1 cellular context compared by ENCODE assay signal in the genomic region with DNA sequence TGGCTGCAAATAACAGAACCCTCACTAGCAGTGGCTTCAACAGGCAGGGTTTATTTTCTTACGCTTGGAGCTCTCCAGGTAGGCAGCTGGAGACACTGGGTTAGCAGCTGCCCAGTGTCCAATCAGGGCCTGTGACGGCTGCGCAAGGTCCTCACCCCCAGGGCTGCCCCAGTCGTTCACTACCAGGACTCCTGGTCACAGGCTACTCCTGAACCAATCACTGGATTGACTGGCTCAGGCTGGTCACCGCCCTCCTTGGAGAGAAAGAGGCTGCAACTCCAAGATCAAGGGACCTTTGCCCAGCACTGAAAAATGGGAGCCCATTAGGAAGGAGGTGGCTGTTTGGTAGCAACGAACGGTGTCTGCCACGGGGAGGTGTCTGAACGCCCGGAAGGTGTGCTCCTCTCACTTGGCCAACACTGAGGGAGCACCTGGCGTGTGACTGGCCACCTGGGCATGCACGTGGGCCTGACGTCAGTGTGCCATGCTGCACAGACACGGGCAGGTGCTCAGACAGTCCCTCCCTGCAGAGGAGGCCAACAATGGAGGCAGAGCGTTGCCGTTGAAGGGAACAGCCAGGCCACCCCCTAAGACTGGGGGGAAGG.
TF ChIP-seq lines count a peak whose summit lies in the region.

No MANE protein-coding gene starts in this region.

TF ChIP-seq in HepG2, 621 proteins besides CTCF, POLR2A, EP300 and RAD21 (continued from another document and continues in another):
- TF ChIP-seq, protein P1, sequence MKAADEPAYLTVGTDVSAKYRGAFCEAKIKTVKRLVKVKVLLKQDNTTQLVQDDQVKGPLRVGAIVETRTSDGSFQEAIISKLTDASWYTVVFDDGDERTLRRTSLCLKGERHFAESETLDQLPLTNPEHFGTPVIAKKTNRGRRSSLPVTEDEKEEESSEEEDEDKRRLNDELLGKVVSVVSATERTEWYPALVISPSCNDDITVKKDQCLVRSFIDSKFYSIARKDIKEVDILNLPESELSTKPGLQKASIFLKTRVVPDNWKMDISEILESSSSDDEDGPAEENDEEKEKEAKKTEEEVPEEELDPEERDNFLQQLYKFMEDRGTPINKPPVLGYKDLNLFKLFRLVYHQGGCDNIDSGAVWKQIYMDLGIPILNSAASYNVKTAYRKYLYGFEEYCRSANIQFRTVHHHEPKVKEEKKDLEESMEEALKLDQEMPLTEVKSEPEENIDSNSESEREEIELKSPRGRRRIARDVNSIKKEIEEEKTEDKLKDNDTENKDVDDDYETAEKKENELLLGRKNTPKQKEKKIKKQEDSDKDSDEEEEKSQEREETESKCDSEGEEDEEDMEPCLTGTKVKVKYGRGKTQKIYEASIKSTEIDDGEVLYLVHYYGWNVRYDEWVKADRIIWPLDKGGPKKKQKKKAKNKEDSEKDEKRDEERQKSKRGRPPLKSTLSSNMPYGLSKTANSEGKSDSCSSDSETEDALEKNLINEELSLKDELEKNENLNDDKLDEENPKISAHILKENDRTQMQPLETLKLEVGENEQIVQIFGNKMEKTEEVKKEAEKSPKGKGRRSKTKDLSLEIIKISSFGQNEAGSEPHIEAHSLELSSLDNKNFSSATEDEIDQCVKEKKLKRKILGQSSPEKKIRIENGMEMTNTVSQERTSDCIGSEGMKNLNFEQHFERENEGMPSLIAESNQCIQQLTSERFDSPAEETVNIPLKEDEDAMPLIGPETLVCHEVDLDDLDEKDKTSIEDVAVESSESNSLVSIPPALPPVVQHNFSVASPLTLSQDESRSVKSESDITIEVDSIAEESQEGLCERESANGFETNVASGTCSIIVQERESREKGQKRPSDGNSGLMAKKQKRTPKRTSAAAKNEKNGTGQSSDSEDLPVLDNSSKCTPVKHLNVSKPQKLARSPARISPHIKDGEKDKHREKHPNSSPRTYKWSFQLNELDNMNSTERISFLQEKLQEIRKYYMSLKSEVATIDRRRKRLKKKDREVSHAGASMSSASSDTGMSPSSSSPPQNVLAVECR (CRISPR knock-in tag; IDR thresholded peaks at IDR 0.05; ENCODE audit: borderline replicate concordance), result no peak; the same call in 1 of the 2 replicates
- TF ChIP-seq FIP1L1 (IDR thresholded peaks at IDR 0.05; ENCODE audit: borderline replicate concordance, insufficient read depth, low read depth, low read length), result no peak
- TF ChIP-seq, protein P2, sequence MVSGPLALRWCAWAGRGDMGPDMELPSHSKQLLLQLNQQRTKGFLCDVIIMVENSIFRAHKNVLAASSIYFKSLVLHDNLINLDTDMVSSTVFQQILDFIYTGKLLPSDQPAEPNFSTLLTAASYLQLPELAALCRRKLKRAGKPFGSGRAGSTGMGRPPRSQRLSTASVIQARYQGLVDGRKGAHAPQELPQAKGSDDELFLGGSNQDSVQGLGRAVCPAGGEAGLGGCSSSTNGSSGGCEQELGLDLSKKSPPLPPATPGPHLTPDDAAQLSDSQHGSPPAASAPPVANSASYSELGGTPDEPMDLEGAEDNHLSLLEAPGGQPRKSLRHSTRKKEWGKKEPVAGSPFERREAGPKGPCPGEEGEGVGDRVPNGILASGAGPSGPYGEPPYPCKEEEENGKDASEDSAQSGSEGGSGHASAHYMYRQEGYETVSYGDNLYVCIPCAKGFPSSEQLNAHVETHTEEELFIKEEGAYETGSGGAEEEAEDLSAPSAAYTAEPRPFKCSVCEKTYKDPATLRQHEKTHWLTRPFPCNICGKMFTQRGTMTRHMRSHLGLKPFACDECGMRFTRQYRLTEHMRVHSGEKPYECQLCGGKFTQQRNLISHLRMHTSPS (CRISPR knock-in tag; IDR thresholded peaks at IDR 0.05; ENCODE audit: low read depth), result peak; percentile 65; the same call in 1 of the 2 replicates
- TF ChIP-seq, protein P3, sequence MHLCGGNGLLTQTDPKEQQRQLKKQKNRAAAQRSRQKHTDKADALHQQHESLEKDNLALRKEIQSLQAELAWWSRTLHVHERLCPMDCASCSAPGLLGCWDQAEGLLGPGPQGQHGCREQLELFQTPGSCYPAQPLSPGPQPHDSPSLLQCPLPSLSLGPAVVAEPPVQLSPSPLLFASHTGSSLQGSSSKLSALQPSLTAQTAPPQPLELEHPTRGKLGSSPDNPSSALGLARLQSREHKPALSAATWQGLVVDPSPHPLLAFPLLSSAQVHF (CRISPR knock-in tag; IDR thresholded peaks at IDR 0.05), result no peak
- no peak for TF ChIP-seq ONECUT2 (CRISPR knock-in tag; IDR thresholded peaks at IDR 0.05)
- TF ChIP-seq ZNF292 (CRISPR knock-in tag; IDR thresholded peaks at IDR 0.05; ENCODE audit: borderline replicate concordance, low read depth), result no peak
- TF ChIP-seq GABPA (IDR thresholded peaks at IDR 0.05; ENCODE audit: low read depth, low read length), result no peak
- no peak for TF ChIP-seq GABPA (CRISPR knock-in tag; IDR thresholded peaks at IDR 0.05; ENCODE audit: low read depth)
- TF ChIP-seq, protein P4, sequence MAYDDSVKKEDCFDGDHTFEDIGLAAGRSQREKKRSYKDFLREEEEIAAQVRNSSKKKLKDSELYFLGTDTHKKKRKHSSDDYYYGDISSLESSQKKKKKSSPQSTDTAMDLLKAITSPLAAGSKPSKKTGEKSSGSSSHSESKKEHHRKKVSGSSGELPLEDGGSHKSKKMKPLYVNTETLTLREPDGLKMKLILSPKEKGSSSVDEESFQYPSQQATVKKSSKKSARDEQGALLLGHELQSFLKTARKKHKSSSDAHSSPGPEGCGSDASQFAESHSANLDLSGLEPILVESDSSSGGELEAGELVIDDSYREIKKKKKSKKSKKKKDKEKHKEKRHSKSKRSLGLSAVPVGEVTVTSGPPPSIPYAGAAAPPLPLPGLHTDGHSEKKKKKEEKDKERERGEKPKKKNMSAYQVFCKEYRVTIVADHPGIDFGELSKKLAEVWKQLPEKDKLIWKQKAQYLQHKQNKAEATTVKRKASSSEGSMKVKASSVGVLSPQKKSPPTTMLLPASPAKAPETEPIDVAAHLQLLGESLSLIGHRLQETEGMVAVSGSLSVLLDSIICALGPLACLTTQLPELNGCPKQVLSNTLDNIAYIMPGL (CRISPR knock-in tag; IDR thresholded peaks at IDR 0.05; ENCODE audit: borderline replicate concordance in 1 of 2, low read depth in 1 of 2), result no peak; a peak in 1 of 4 replicates
- TF ChIP-seq MED1 (CRISPR knock-in tag; IDR thresholded peaks at IDR 0.05), result no peak
- TF ChIP-seq BRD4 (CRISPR knock-in tag; IDR thresholded peaks at IDR 0.05), result no peak
- TF ChIP-seq TEAD3 (CRISPR knock-in tag; optimal IDR thresholded peaks at IDR 0.05; ENCODE audit: borderline replicate concordance), result peak; percentile 36
- no peak for TF ChIP-seq ZNF350 (CRISPR knock-in tag; IDR thresholded peaks at IDR 0.05; ENCODE audit: borderline replicate concordance, low read depth)
- peak; percentile 52; the same call in 1 of the 2 replicates for TF ChIP-seq AKAP8 (CRISPR knock-in tag; IDR thresholded peaks at IDR 0.05)
- no peak for TF ChIP-seq TBX3 (IDR thresholded peaks at IDR 0.05; ENCODE audit: borderline replicate concordance)
- TF ChIP-seq THAP11 (CRISPR knock-in tag; IDR thresholded peaks at IDR 0.05), result no peak; the same call in 1 of the 2 replicates
- TF ChIP-seq ZNF180 (CRISPR knock-in tag; IDR thresholded peaks at IDR 0.05; ENCODE audit: borderline replicate concordance, low read depth), result no peak
- no peak for TF ChIP-seq NPAS2 (CRISPR knock-in tag; IDR thresholded peaks at IDR 0.05; ENCODE audit: borderline replicate concordance)
- TF ChIP-seq FOSL1 (CRISPR knock-in tag; IDR thresholded peaks at IDR 0.05; ENCODE audit: borderline replicate concordance), result no peak
- TF ChIP-seq, protein P5, sequence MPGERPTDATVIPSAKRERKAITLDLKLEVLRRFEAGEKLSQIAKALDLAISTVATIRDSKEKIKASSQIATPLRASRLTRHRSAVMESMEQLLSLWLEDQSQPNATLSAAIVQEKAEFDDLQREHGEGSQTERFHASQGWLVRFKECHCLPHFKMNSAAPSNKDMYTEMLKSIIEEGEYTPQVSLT (CRISPR knock-in tag; IDR thresholded peaks at IDR 0.05; ENCODE audit: borderline replicate concordance, low read depth), result no peak
- TF ChIP-seq HES4 (CRISPR knock-in tag; IDR thresholded peaks at IDR 0.05; ENCODE audit: borderline replicate concordance), result no peak
- TF ChIP-seq RFXAP (CRISPR knock-in tag; IDR thresholded peaks at IDR 0.05; ENCODE audit: borderline replicate concordance), result 0 out of 2 replicates have a peak, but pooled peaks have one; percentile 63
- TF ChIP-seq AGO1 (IDR thresholded peaks at IDR 0.05; ENCODE audit: low read depth, low read length, poor library complexity, severe bottlenecking), result no peak
- TF ChIP-seq KDM6A (CRISPR knock-in tag; IDR thresholded peaks at IDR 0.05; ENCODE audit: low read depth), result no peak
- TF ChIP-seq, protein P6, sequence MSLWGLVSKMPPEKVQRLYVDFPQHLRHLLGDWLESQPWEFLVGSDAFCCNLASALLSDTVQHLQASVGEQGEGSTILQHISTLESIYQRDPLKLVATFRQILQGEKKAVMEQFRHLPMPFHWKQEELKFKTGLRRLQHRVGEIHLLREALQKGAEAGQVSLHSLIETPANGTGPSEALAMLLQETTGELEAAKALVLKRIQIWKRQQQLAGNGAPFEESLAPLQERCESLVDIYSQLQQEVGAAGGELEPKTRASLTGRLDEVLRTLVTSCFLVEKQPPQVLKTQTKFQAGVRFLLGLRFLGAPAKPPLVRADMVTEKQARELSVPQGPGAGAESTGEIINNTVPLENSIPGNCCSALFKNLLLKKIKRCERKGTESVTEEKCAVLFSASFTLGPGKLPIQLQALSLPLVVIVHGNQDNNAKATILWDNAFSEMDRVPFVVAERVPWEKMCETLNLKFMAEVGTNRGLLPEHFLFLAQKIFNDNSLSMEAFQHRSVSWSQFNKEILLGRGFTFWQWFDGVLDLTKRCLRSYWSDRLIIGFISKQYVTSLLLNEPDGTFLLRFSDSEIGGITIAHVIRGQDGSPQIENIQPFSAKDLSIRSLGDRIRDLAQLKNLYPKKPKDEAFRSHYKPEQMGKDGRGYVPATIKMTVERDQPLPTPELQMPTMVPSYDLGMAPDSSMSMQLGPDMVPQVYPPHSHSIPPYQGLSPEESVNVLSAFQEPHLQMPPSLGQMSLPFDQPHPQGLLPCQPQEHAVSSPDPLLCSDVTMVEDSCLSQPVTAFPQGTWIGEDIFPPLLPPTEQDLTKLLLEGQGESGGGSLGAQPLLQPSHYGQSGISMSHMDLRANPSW (CRISPR knock-in tag; IDR thresholded peaks at IDR 0.05; ENCODE audit: borderline replicate concordance), result no peak
- TF ChIP-seq, protein P7, sequence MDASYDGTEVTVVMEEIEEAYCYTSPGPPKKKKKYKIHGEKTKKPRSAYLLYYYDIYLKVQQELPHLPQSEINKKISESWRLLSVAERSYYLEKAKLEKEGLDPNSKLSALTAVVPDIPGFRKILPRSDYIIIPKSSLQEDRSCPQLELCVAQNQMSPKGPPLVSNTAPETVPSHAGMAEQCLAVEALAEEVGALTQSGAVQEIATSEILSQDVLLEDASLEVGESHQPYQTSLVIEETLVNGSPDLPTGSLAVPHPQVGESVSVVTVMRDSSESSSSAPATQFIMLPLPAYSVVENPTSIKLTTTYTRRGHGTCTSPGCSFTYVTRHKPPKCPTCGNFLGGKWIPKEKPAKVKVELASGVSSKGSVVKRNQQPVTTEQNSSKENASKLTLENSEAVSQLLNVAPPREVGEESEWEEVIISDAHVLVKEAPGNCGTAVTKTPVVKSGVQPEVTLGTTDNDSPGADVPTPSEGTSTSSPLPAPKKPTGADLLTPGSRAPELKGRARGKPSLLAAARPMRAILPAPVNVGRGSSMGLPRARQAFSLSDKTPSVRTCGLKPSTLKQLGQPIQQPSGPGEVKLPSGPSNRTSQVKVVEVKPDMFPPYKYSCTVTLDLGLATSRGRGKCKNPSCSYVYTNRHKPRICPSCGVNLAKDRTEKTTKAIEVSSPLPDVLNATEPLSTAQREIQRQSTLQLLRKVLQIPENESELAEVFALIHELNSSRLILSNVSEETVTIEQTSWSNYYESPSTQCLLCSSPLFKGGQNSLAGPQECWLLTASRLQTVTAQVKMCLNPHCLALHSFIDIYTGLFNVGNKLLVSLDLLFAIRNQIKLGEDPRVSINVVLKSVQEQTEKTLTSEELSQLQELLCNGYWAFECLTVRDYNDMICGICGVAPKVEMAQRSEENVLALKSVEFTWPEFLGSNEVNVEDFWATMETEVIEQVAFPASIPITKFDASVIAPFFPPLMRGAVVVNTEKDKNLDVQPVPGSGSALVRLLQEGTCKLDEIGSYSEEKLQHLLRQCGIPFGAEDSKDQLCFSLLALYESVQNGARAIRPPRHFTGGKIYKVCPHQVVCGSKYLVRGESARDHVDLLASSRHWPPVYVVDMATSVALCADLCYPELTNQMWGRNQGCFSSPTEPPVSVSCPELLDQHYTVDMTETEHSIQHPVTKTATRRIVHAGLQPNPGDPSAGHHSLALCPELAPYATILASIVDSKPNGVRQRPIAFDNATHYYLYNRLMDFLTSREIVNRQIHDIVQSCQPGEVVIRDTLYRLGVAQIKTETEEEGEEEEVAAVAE (CRISPR knock-in tag; IDR thresholded peaks at IDR 0.05; ENCODE audit: borderline replicate concordance), result no peak
- peak; percentile 57 for TF ChIP-seq KDM2A (CRISPR knock-in tag; IDR thresholded peaks at IDR 0.05; ENCODE audit: borderline replicate concordance, low read depth)
- no peak for TF ChIP-seq ZNF260 (CRISPR knock-in tag; IDR thresholded peaks at IDR 0.05; ENCODE audit: borderline replicate concordance, low read depth)
- TF ChIP-seq, protein P8, sequence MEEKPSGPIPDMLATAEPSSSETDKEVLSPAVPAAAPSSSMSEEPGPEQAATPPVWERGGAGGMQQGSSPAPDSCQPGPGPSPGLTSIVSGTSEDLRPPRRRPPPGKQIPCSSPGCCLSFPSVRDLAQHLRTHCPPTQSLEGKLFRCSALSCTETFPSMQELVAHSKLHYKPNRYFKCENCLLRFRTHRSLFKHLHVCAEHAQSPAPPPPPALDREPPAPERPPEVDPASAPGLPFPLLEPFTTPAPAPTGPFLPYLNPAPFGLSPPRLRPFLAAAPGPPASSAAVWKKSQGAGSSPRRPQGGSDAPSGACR (CRISPR knock-in tag; IDR thresholded peaks at IDR 0.05), result no peak
- TF ChIP-seq ZNF7 (CRISPR knock-in tag; IDR thresholded peaks at IDR 0.05), result no peak
- TF ChIP-seq MEIS1 (CRISPR knock-in tag; IDR thresholded peaks at IDR 0.05; ENCODE audit: borderline replicate concordance), result no peak; the same call in 1 of the 2 replicates
- TF ChIP-seq, protein P9, sequence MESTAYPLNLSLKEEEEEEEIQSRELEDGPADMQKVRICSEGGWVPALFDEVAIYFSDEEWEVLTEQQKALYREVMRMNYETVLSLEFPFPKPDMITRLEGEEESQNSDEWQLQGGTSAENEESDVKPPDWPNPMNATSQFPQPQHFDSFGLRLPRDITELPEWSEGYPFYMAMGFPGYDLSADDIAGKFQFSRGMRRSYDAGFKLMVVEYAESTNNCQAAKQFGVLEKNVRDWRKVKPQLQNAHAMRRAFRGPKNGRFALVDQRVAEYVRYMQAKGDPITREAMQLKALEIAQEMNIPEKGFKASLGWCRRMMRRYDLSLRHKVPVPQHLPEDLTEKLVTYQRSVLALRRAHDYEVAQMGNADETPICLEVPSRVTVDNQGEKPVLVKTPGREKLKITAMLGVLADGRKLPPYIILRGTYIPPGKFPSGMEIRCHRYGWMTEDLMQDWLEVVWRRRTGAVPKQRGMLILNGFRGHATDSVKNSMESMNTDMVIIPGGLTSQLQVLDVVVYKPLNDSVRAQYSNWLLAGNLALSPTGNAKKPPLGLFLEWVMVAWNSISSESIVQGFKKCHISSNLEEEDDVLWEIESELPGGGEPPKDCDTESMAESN (CRISPR knock-in tag; conservative IDR thresholded peaks at IDR 0.05), result no peak; the same call in 1 of the 2 replicates
- TF ChIP-seq, protein P10, sequence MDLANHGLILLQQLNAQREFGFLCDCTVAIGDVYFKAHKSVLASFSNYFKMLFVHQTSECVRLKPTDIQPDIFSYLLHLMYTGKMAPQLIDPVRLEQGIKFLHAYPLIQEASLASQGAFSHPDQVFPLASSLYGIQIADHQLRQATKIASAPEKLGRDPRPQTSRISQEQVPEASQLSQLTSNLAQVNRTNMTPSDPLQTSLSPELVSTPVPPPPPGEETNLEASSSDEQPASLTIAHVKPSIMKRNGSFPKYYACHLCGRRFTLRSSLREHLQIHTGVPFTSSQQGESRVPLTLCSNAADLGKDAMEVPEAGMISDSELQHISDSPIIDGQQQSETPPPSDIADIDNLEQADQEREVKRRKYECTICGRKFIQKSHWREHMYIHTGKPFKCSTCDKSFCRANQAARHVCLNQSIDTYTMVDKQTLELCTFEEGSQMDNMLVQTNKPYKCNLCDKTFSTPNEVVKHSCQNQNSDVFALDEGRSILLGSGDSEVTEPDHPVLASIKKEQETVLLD (CRISPR knock-in tag; IDR thresholded peaks at IDR 0.05; ENCODE audit: low read depth), result peak; percentile 40; the same call in 1 of the 2 replicates
